Comparison of ENCODE assay signal across 23 cellular contexts in the genomic region with DNA sequence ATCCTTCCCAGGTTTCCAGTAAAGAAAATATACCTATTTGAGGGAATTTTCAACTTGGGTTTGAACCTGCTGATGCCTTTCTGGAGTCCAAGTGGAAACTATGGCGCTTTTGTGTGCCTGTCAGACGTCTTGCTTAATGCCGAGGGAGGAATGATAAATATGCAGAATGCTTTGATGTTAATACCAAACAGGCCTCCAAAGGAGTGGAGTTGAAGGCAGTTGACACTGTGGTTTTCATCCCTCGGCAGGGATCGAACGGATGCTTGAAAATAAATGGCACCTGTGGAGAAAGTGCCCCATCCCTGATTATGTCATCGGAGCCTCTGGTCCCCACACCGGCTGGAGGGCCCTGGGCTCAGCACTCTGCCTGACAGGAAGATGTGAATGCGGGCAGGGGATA.
A peak's percentile ranks its signal among the peaks of the same experiment; 100 is the strongest.
DNase-seq lines count a peak whose midpoint lies in the region; ATAC-seq and TF ChIP-seq lines count a peak whose summit lies in the region.
"Had no signal": no experiment of that assay in that cellular context is flagged by ENCODE, and none has a peak within 500 bp of the region (broad histone marks: within the 10 kb centered on the region; RNA-seq: fewer than 3 reads in every experiment).

No MANE protein-coding gene starts in this region.

- H3K4me3 ChIP-seq in HEK293 (ENCODE audit: low read depth, low read length): no peak overlapping the region
- no peak overlapping the region for H3K4me3 ChIP-seq in endodermal cell (ENCODE audit: low read length)
- H3K4me3 ChIP-seq: GM23338, SJCRH30 had no signal

- H3K27ac ChIP-seq in HEK293 (ENCODE audit: extremely low read depth, low read depth, low read length): no peak overlapping the region
- no peak overlapping the region for H3K27ac ChIP-seq in endodermal cell (ENCODE audit: low read depth, low read length)
- H3K27ac ChIP-seq: SJCRH30 had no signal

- H3K4me1 ChIP-seq in HEK293 (ENCODE audit: control insufficient read depth, insufficient read depth, low read length): no peaks in the 10 kb centered on the region
- peaks cover 6% of the 10 kb centered on the region for H3K4me1 ChIP-seq in endodermal cell (ENCODE audit: control insufficient read depth, insufficient read depth, low read length)
- H3K4me1 ChIP-seq: SJCRH30 had no signal

- ATAC-seq in GM21529 (IDR thresholded peaks at IDR 0.05; ENCODE audit: unreplicated experiment): no peak
- ATAC-seq: GM23338 had no signal

- H3K36me3 ChIP-seq in HEK293 (ENCODE audit: control insufficient read depth in 2 of 2, insufficient read depth in 1 of 2, low read length in 2 of 2) (no peaks in the 10 kb centered on the region), endodermal cell (ENCODE audit: control insufficient read depth, insufficient read depth, low read length) (no peaks in the 10 kb centered on the region)
- H3K36me3 ChIP-seq: SJCRH30 had no signal

- no peaks in the 10 kb centered on the region for H3K9me3 ChIP-seq in HEK293 (ENCODE audit: control insufficient read depth, insufficient read depth, low read depth, low read length)
- no peaks in the 10 kb centered on the region for H3K9me3 ChIP-seq in endodermal cell (ENCODE audit: control insufficient read depth, low read length)
- H3K9me3 ChIP-seq: SJCRH30 had no signal

- no peak overlapping the region for H3K27ac Mint-ChIP-seq in endodermal cell
- H3K27ac Mint-ChIP-seq in activated naive CD4-positive, alpha-beta T cell treated with anti-CD3 and anti-CD28 coated beads, Interleukin-2, amount 10 ng/mL, durations not matched to agents 7 days and 5 days: no peak overlapping the region
- H3K27ac Mint-ChIP-seq: CD14-positive monocyte, GM23338 had no signal

- H3K9ac ChIP-seq in endodermal cell (ENCODE audit: extremely low read depth, low read length, poor library complexity, severe bottlenecking): no peak overlapping the region

- peaks cover 9% of the 10 kb centered on the region for H3K4me1 Mint-ChIP-seq in endodermal cell
- no peaks in the 10 kb centered on the region for H3K4me1 Mint-ChIP-seq in activated naive CD4-positive, alpha-beta T cell treated with anti-CD3 and anti-CD28 coated beads, Interleukin-2, amount 10 ng/mL, durations not matched to agents 7 days and 5 days
- H3K4me1 Mint-ChIP-seq: CD14-positive monocyte, IgD-negative memory B cell had no signal

- no peaks in the 10 kb centered on the region for H3K36me3 Mint-ChIP-seq in endodermal cell (ENCODE audit: low read depth)
- H3K36me3 Mint-ChIP-seq in activated naive CD4-positive, alpha-beta T cell treated with anti-CD3 and anti-CD28 coated beads, Interleukin-2, amount 10 ng/mL, durations not matched to agents 7 days and 5 days: no peaks in the 10 kb centered on the region
- H3K36me3 Mint-ChIP-seq: CD14-positive monocyte, IgD-negative memory B cell had no signal

- DNase-seq in activated CD8-positive, alpha-beta memory T cell treated with anti-CD3 and anti-CD28 coated beads, Interleukin-2, amount 50 U/mL, for 48 hours: peak; percentile 7
- no peak for DNase-seq in activated CD8-positive, alpha-beta memory T cell treated with anti-CD3 and anti-CD28 coated beads for 24 hours
- DNase-seq in endodermal cell (peak; percentile 60), ureter (ENCODE audit: low spot score) (peak; percentile 18), DMS114 treated with DMSO at 0.1 percent for 48 hours (lab: John Stamatoyannopoulos, UW; ENCODE audit: unreplicated experiment) (no peak)
- no peak for DNase-seq in activated naive CD4-positive, alpha-beta T cell treated with anti-CD3 and anti-CD28 coated beads, Interleukin-2, amount 10 ng/mL, durations not matched to agents 7 days and 5 days
- DNase-seq: DMS53, EL, GF-D8, HCEC 1CT, MV-4-11, NCI-H1105 treated with DMSO at 0.1 percent for 48 hours, NCI-H1694 treated with DMSO at 0.1 percent for 48 hours, NCI-H2081 treated with DMSO at 0.1 percent for 48 hours, NCI-H446, NCI-H526 treated with DMSO at 0.1 percent for 48 hours, OCI-M1, SJCRH30 had no signal

- WGBS in endodermal cell (ENCODE audit: insufficient coverage in 1 of 2, insufficient read length in 1 of 2), 2 experiments: 44 to 78% methylated on average over 8 to 9 of the region's 9 CpGs

- CTCF ChIA-PET in HEK293 (lab: Yijun Ruan, JAX): no interaction called here
- CTCF ChIA-PET in activated naive CD4-positive, alpha-beta T cell treated with anti-CD3 and anti-CD28 coated beads, Interleukin-2, amount 10 ng/mL, durations not matched to agents 7 days and 5 days (lab: Charles Lee): no interaction called here

- H3K27me3 ChIP-seq in endodermal cell (ENCODE audit: control insufficient read depth, insufficient read depth, low read length, poor library complexity, severe bottlenecking): no peaks in the 10 kb centered on the region
- H3K27me3 ChIP-seq: SJCRH30 had no signal

- H3K9me3 Mint-ChIP-seq in endodermal cell: no peaks in the 10 kb centered on the region
- H3K9me3 Mint-ChIP-seq in activated naive CD4-positive, alpha-beta T cell treated with anti-CD3 and anti-CD28 coated beads, Interleukin-2, amount 10 ng/mL, durations not matched to agents 7 days and 5 days: no peaks in the 10 kb centered on the region
- H3K9me3 Mint-ChIP-seq: GM23338, IgD-negative memory B cell had no signal

- H3K4me3 Mint-ChIP-seq in endodermal cell: no peak overlapping the region
- no peak overlapping the region for H3K4me3 Mint-ChIP-seq in activated naive CD4-positive, alpha-beta T cell treated with anti-CD3 and anti-CD28 coated beads, Interleukin-2, amount 10 ng/mL, durations not matched to agents 7 days and 5 days
- H3K4me3 Mint-ChIP-seq: CD14-positive monocyte, GM23338, IgD-negative memory B cell had no signal

- TF ChIP-seq CTCF in HEK293 (tag by site-specific recombination; IDR thresholded peaks at IDR 0.05) (no peak), endodermal cell (conservative IDR thresholded peaks at IDR 0.05) (no peak)

- peaks cover 6% of the 10 kb centered on the region for H3K27me3 Mint-ChIP-seq in endodermal cell (ENCODE audit: insufficient read depth)
- H3K27me3 Mint-ChIP-seq in activated naive CD4-positive, alpha-beta T cell treated with anti-CD3 and anti-CD28 coated beads, Interleukin-2, amount 10 ng/mL, durations not matched to agents 7 days and 5 days: peaks cover 15% of the 10 kb centered on the region

- POLR2A ChIA-PET in HEK293 (lab: Yijun Ruan, JAX): no interaction called here

TF ChIP-seq in HEK293, 187 proteins besides CTCF, POLR2A, EP300 and RAD21:
- peak; percentile 24; the same call in 1 of the 2 replicates for TF ChIP-seq ZIC2 (tag by site-specific recombination; IDR thresholded peaks at IDR 0.05)
- TF ChIP-seq ZBTB1 (tag by site-specific recombination; IDR thresholded peaks at IDR 0.05): no peak
- TF ChIP-seq PBX3 (CRISPR knock-in tag; IDR thresholded peaks at IDR 0.05): no peak
- no peak for TF ChIP-seq ZNF266 (tag by site-specific recombination; IDR thresholded peaks at IDR 0.05; ENCODE audit: low read depth)

Comparison
In these comparisons a context has a peak if more than half of its experiments do, and no peak if none do; other contexts are left out.
1. DNase-seq: peak in activated CD8-positive, alpha-beta memory T cell treated with anti-CD3 and anti-CD28 coated beads, Interleukin-2, amount 50 U/mL, for 48 hours (single experiment), endodermal cell (single experiment) and ureter (single experiment); none in activated CD8-positive, alpha-beta memory T cell treated with anti-CD3 and anti-CD28 coated beads for 24 hours (single experiment), activated naive CD4-positive, alpha-beta T cell treated with anti-CD3 and anti-CD28 coated beads, Interleukin-2, amount 10 ng/mL, durations not matched to agents 7 days and 5 days (single experiment) and DMS114 treated with DMSO at 0.1 percent for 48 hours (single experiment).